ENCODE assay signal across 10 cellular contexts in genomic region chr13:114101325-114101821, GRCh38. TPM values are rescaled to one million over a fixed set of nuclear protein-coding genes. Genes with fewer than 3 reads are reported as not detected.
DNase-seq lines count a peak whose midpoint lies in the region; ATAC-seq and TF ChIP-seq lines count a peak whose summit lies in the region.
"Had no signal": no experiment of that assay in that cellular context is flagged by ENCODE, and none has a peak within 500 bp of the region (broad histone marks: within the 10 kb centered on the region; RNA-seq: fewer than 3 reads in every experiment).

No MANE protein-coding gene starts in this region.

- intact Hi-C loops in activated CD4-positive, alpha-beta T cell treated with anti-CD3 and anti-CD28 coated beads for 36 hours (cut with DNase I, micrococcal nuclease), result no loop called here
- intact Hi-C loops in naive thymus-derived CD4-positive, alpha-beta T cell (cut with micrococcal nuclease), result no loop called here

- ATAC-seq in activated CD4-positive, alpha-beta T cell treated with anti-CD3 and anti-CD28 coated beads for 36 hours, result no peak
- ATAC-seq in naive thymus-derived CD4-positive, alpha-beta T cell, result no peak
- no peak for ATAC-seq in upper lobe of left lung (ENCODE audit: low FRiP score in 2 of 2)
- no peak for ATAC-seq in HG02759 (IDR thresholded peaks at IDR 0.05; ENCODE audit: unreplicated experiment)

- POLR2A ChIA-PET in activated CD4-positive, alpha-beta T cell treated with anti-CD3 and anti-CD28 coated beads for 36 hours (lab: Charles Lee), result no interaction called here
- POLR2A ChIA-PET in naive thymus-derived CD4-positive, alpha-beta T cell (lab: Charles Lee), result no interaction called here

- no peak overlapping the region for H3K9ac ChIP-seq in endodermal cell (ENCODE audit: extremely low read depth, low read length, poor library complexity, severe bottlenecking)

- CTCF ChIA-PET in activated CD4-positive, alpha-beta T cell treated with anti-CD3 and anti-CD28 coated beads for 36 hours (lab: Charles Lee), result no interaction called here
- CTCF ChIA-PET in naive thymus-derived CD4-positive, alpha-beta T cell (lab: Charles Lee), result no interaction called here

- H3K4me3 ChIP-seq in endodermal cell (ENCODE audit: low read length) (no peak overlapping the region), upper lobe of left lung (no peak overlapping the region)
- H3K4me3 ChIP-seq in naive thymus-derived CD4-positive, alpha-beta T cell (ENCODE audit: low read length), result no peak overlapping the region

- no peaks in the 10 kb centered on the region for H3K4me1 ChIP-seq in endodermal cell (ENCODE audit: control insufficient read depth, insufficient read depth, low read length)
- peaks cover 54 to 74% of the 10 kb centered on the region in 2 donors for H3K4me1 ChIP-seq in naive thymus-derived CD4-positive, alpha-beta T cell (ENCODE audit: control insufficient read depth in 2 of 2, insufficient read depth in 2 of 2, low read length in 2 of 2)
- peaks cover 0 to 41% (median 12%) of the 10 kb centered on the region in 4 donors for H3K4me1 ChIP-seq in upper lobe of left lung

- no peaks in the 10 kb centered on the region for H3K27me3 Mint-ChIP-seq in activated CD4-positive, alpha-beta T cell treated with anti-CD3 and anti-CD28 coated beads for 36 hours
- no peaks in the 10 kb centered on the region for H3K27me3 Mint-ChIP-seq in endodermal cell (ENCODE audit: insufficient read depth)
- no peaks in the 10 kb centered on the region for H3K27me3 Mint-ChIP-seq in naive thymus-derived CD4-positive, alpha-beta T cell

- 87 to 95% methylated on average over 12 to 17 of the region's 17 CpGs for WGBS in endodermal cell (ENCODE audit: insufficient coverage in 1 of 2, insufficient read length in 1 of 2), 2 experiments
- 66 to 71% methylated on average over 13 to 17 of the region's 17 CpGs for WGBS in upper lobe of left lung, 2 donors

- no peaks in the 10 kb centered on the region for H3K9me3 Mint-ChIP-seq in activated CD4-positive, alpha-beta T cell treated with anti-CD3 and anti-CD28 coated beads for 36 hours (ENCODE audit: low read depth)
- H3K9me3 Mint-ChIP-seq in endodermal cell, result peaks cover 7% of the 10 kb centered on the region
- H3K9me3 Mint-ChIP-seq in naive thymus-derived CD4-positive, alpha-beta T cell, result peaks cover 0 to 21% (median 0%) of the 10 kb centered on the region in 11 donors

- H3K4me3 Mint-ChIP-seq in activated CD4-positive, alpha-beta T cell treated with anti-CD3 and anti-CD28 coated beads for 36 hours, result no peak overlapping the region
- H3K4me3 Mint-ChIP-seq in endodermal cell, result no peak overlapping the region
- H3K4me3 Mint-ChIP-seq in naive thymus-derived CD4-positive, alpha-beta T cell, result peak overlapping the region in 4 of 10 donors; percentile 34 to 66 (median 48)

- TF ChIP-seq EP300 in upper lobe of left lung (IDR thresholded peaks at IDR 0.05), result no peak

- H3K27me3 ChIP-seq in endodermal cell (ENCODE audit: control insufficient read depth, insufficient read depth, low read length, poor library complexity, severe bottlenecking) (no peaks in the 10 kb centered on the region), upper lobe of left lung (no peaks in the 10 kb centered on the region)
- no peaks in the 10 kb centered on the region for H3K27me3 ChIP-seq in naive thymus-derived CD4-positive, alpha-beta T cell (ENCODE audit: control insufficient read depth in 2 of 2, insufficient read depth in 2 of 2, low read length in 2 of 2)
- H3K27me3 ChIP-seq: neutrophil had no signal

- H3K36me3 Mint-ChIP-seq in activated CD4-positive, alpha-beta T cell treated with anti-CD3 and anti-CD28 coated beads for 36 hours (ENCODE audit: low read depth), result no peaks in the 10 kb centered on the region
- H3K36me3 Mint-ChIP-seq in endodermal cell (ENCODE audit: low read depth), result peaks cover 3% of the 10 kb centered on the region
- H3K36me3 Mint-ChIP-seq in naive thymus-derived CD4-positive, alpha-beta T cell, result peaks cover 10 to 28% (median 14%) of the 10 kb centered on the region in 5 donors

- TF ChIP-seq POLR2A in upper lobe of left lung (IDR thresholded peaks at IDR 0.05), result no peak

- TF ChIP-seq CTCF in endodermal cell (conservative IDR thresholded peaks at IDR 0.05) (no peak), upper lobe of left lung (IDR thresholded peaks at IDR 0.05) (no peak)

- peak; percentile 24 for DNase-seq in activated CD4-positive, alpha-beta T cell treated with anti-CD3 and anti-CD28 coated beads for 36 hours
- DNase-seq in activated CD4-positive, alpha-beta T cell treated with anti-CD3 and anti-CD28 coated beads, Interleukin-2, amount 50 U/mL, for 4 hours, result no peak
- DNase-seq in endodermal cell, result peak; percentile 62
- peak in 1 of 9 donors; percentile 18 for DNase-seq in naive thymus-derived CD4-positive, alpha-beta T cell
- peak; percentile 21 to 81 for DNase-seq in upper lobe of left lung
- no peak for DNase-seq in stimulated activated CD4-positive, alpha-beta T cell treated with anti-CD3 and anti-CD28 coated beads, Interleukin-2, amount 100 ng/mL, for 24 hours
- DNase-seq in NCI-H1436 treated with DMSO at 0.1 percent for 48 hours (lab: John Stamatoyannopoulos, UW), result no peak
- DNase-seq: NCI-H1436 had no signal

- H3K9me3 ChIP-seq in endodermal cell (ENCODE audit: control insufficient read depth, low read length) (no peaks in the 10 kb centered on the region), upper lobe of left lung (no peaks in the 10 kb centered on the region)
- no peaks in the 10 kb centered on the region for H3K9me3 ChIP-seq in naive thymus-derived CD4-positive, alpha-beta T cell (ENCODE audit: control insufficient read depth in 2 of 3, low read length in 3 of 3)
- H3K9me3 ChIP-seq: neutrophil had no signal

- no peaks in the 10 kb centered on the region for H3K36me3 ChIP-seq in endodermal cell (ENCODE audit: control insufficient read depth, insufficient read depth, low read length)
- peaks cover 8 to 60% (median 15%) of the 10 kb centered on the region in 3 experiments for H3K36me3 ChIP-seq in naive thymus-derived CD4-positive, alpha-beta T cell (ENCODE audit: control insufficient read depth in 2 of 3, insufficient read depth in 3 of 3, low read length in 3 of 3)
- H3K36me3 ChIP-seq in upper lobe of left lung, result no peaks in the 10 kb centered on the region
- H3K36me3 ChIP-seq: neutrophil had no signal

- peak overlapping the region; percentile 73 for H3K27ac ChIP-seq in endodermal cell (ENCODE audit: low read depth, low read length)
- H3K27ac ChIP-seq in naive thymus-derived CD4-positive, alpha-beta T cell (ENCODE audit: low read depth, low read length), result peak overlapping the region; percentile 38
- peak overlapping the region in 3 of 4 donors; percentile 22 to 27 (median 26) for H3K27ac ChIP-seq in upper lobe of left lung
- H3K27ac ChIP-seq: neutrophil had no signal

- no peak overlapping the region for H3K27ac Mint-ChIP-seq in activated CD4-positive, alpha-beta T cell treated with anti-CD3 and anti-CD28 coated beads for 36 hours
- no peak overlapping the region for H3K27ac Mint-ChIP-seq in endodermal cell
- peak overlapping the region in 6 of 9 donors; percentile 31 to 83 (median 75) for H3K27ac Mint-ChIP-seq in naive thymus-derived CD4-positive, alpha-beta T cell

- H3K4me1 Mint-ChIP-seq in activated CD4-positive, alpha-beta T cell treated with anti-CD3 and anti-CD28 coated beads for 36 hours, result peaks cover 62% of the 10 kb centered on the region
- H3K4me1 Mint-ChIP-seq in endodermal cell, result peaks cover 4% of the 10 kb centered on the region
- H3K4me1 Mint-ChIP-seq in naive thymus-derived CD4-positive, alpha-beta T cell, result peaks cover 27 to 75% (median 57%) of the 10 kb centered on the region in 7 donors

RNA-seq across cellular contexts. Expression of gene RASA3, which starts 31.1 kb away (rescaled TPM):
- 10 to 100 TPM; 33.0 to 34.7 TPM for total RNA-seq in activated CD4-positive, alpha-beta T cell treated with anti-CD3 and anti-CD28 coated beads for 36 hours
- 10 to 100 TPM in 1 of 2 donors, 1 to 10 TPM in 1; 6.3 to 12.0 TPM for total RNA-seq in endodermal cell
- polyA plus RNA-seq in endodermal cell (2013, experiment 1 of 2), result 27.0 TPM
- polyA plus RNA-seq in endodermal cell (2013, experiment 2 of 2), result 25.2 TPM
- 100 to 1,000 TPM; 110 to 227 (median 199) TPM for total RNA-seq in naive thymus-derived CD4-positive, alpha-beta T cell
- polyA plus RNA-seq in naive thymus-derived CD4-positive, alpha-beta T cell, result 100 to 1,000 TPM; 109 to 195 TPM
- total RNA-seq in upper lobe of left lung, result 10 to 100 TPM; 11.4 to 52.4 (median 18.4) TPM

Comparison
In these comparisons a context has a peak if more than half of its experiments do, and no peak if none do; other contexts are left out.
1. DNase-seq: peak in activated CD4-positive, alpha-beta T cell treated with anti-CD3 and anti-CD28 coated beads for 36 hours (single experiment), endodermal cell (single experiment) and upper lobe of left lung (2 of 2); none in activated CD4-positive, alpha-beta T cell treated with anti-CD3 and anti-CD28 coated beads, Interleukin-2, amount 50 U/mL, for 4 hours (0 of 2), stimulated activated CD4-positive, alpha-beta T cell treated with anti-CD3 and anti-CD28 coated beads, Interleukin-2, amount 100 ng/mL, for 24 hours (0 of 2) and NCI-H1436 treated with DMSO at 0.1 percent for 48 hours (single experiment).
2. H3K27ac Mint-ChIP-seq: peak in naive thymus-derived CD4-positive, alpha-beta T cell (6 of 9); none in activated CD4-positive, alpha-beta T cell treated with anti-CD3 and anti-CD28 coated beads for 36 hours (single experiment) and endodermal cell (single experiment).
3. Peak in every context shown above with its lines, with median percentiles within 50 percentile points of each other: H3K27ac ChIP-seq.